In genomic region chr11:2213384-2213842, GRCh38 we compare ENCODE assay signal across 1 cellular context.
TF ChIP-seq lines count a peak whose summit lies in the region.

No MANE protein-coding gene starts in this region.

TF ChIP-seq in GM23338, 12 proteins besides CTCF, POLR2A, EP300 and RAD21 (continued from another document):
- TF ChIP-seq ZNF462 (CRISPR knock-in tag; IDR thresholded peaks at IDR 0.05): no peak
